In genomic region chr3:53618946-53619345, GRCh38 we compare ENCODE assay signal across 35 cellular contexts.
"Had no signal": no experiment of that assay in that cellular context is flagged by ENCODE, and none has a peak within 500 bp of the region (broad histone marks: within the 10 kb centered on the region; RNA-seq: fewer than 3 reads in every experiment).

No MANE protein-coding gene starts in this region.

- H3K36me3 Mint-ChIP-seq: activated CD4-positive, alpha-beta memory T cell treated with anti-CD3 and anti-CD28 coated beads for 36 hours; activated CD8-positive, alpha-beta memory T cell treated with anti-CD3 and anti-CD28 coated beads, Interleukin-2, amount 10 ng/mL, durations not matched to agents 7 days and 5 days; activated naive CD4-positive, alpha-beta T cell treated with anti-CD3 and anti-CD28 coated beads, Interleukin-2, amount 10 ng/mL, durations not matched to agents 7 days and 5 days; activated naive CD4-positive, alpha-beta T cell treated with anti-CD3 and anti-CD28 coated beads, Interleukin-2, amount 50 U/mL, for 24 hours; activated naive CD8-positive, alpha-beta T cell; activated naive CD8-positive, alpha-beta T cell treated with anti-CD3 and anti-CD28 coated beads, Interleukin-2, amount 10 ng/mL, durations not matched to agents 7 days and 5 days; brain had no signal

- H3K27ac ChIP-seq: ascending aorta, breast epithelium, VCaP had no signal

- H3K9me3 ChIP-seq: ascending aorta, breast epithelium had no signal

- H3K9me3 Mint-ChIP-seq: activated B cell treated with CpG ODN at 0.5 μM for 24 hours; activated CD4-positive, alpha-beta memory T cell treated with anti-CD3 and anti-CD28 coated beads for 36 hours; activated CD4-positive, alpha-beta T cell treated with anti-CD3 and anti-CD28 coated beads, Interleukin-2, amount 10 ng/mL, durations not matched to agents 24 days and 14 days; activated naive CD4-positive, alpha-beta T cell treated with anti-CD3 and anti-CD28 coated beads, Interleukin-2, amount 10 ng/mL, durations not matched to agents 7 days and 5 days; activated naive CD4-positive, alpha-beta T cell treated with anti-CD3 and anti-CD28 coated beads, Interleukin-2, amount 50 U/mL, for 24 hours; activated naive CD8-positive, alpha-beta T cell treated with anti-CD3 and anti-CD28 coated beads, Interleukin-2, amount 10 ng/mL, durations not matched to agents 7 days and 5 days; activated naive CD8-positive, alpha-beta T cell treated with anti-CD3 and anti-CD28 coated beads, Interleukin-2, amount 50 U/mL, for 24 hours; activated T-cell treated with anti-CD3 and anti-CD28 coated beads, Interleukin-2, amount 50 U/mL, for 24 hours; activated T-helper 2 cell treated with anti-CD3 and anti-CD28 coated beads, Interferon-gamma antibody, Interleukin-2, Interleukin-4, amounts not matched to agents 10 μg/mL and 5 μg/mL and 100 μg/mL, durations not matched to agents 14 hours and 24 hours and 36 hours; brain; T-helper 1 cell treated with Interleukin-12 subunit alpha and Interleukin-12 subunit beta and Interleukin-4 antibody, amounts not matched to agents 30 μg/mL and 1 μg/mL, for 36 hours; T-helper 2 cell treated with Interferon-gamma antibody and Interleukin-4, amounts not matched to agents 5 μg/mL and 100 μg/mL, for 36 hours had no signal

- FAIRE-seq: TTC549 had no signal

- H3K4me3 ChIP-seq: ascending aorta, breast epithelium had no signal

- DNase-seq: activated B cell treated with CpG ODN at 0.5 μM for 24 hours; activated CD4-positive, alpha-beta memory T cell treated with anti-CD3 and anti-CD28 coated beads for 36 hours; activated CD4-positive, alpha-beta T cell treated with anti-CD3 and anti-CD28 coated beads for 4 hours; activated CD4-positive, alpha-beta T cell treated with anti-CD3 and anti-CD28 coated beads, Interleukin-2, amount 10 ng/mL, durations not matched to agents 24 days and 14 days; activated CD4-positive, alpha-beta T cell treated with anti-CD3 and anti-CD28 coated beads, Interleukin-2, amount 50 U/mL, for 1 hour; activated CD4-positive, alpha-beta T cell treated with anti-CD3 and anti-CD28 coated beads, Interleukin-2, amount 50 U/mL, for 4 hours; activated CD4-positive, CD25-positive, alpha-beta regulatory T cell treated with anti-CD3 and anti-CD28 coated beads, Interleukin-2, amount 50 U/mL, for 72 hours; activated CD8-positive, alpha-beta memory T cell treated with anti-CD3 and anti-CD28 coated beads for 24 hours; activated CD8-positive, alpha-beta memory T cell treated with anti-CD3 and anti-CD28 coated beads, Interleukin-2, amount 10 ng/mL, durations not matched to agents 7 days and 5 days; activated CD8-positive, alpha-beta memory T cell treated with anti-CD3 and anti-CD28 coated beads, Interleukin-2, amount 50 U/mL, for 48 hours; activated CD8-positive, alpha-beta T cell treated with anti-CD3 and anti-CD28 coated beads, Interleukin-2, amount 10 ng/mL, durations not matched to agents 7 days and 5 days; activated effector memory CD4-positive, alpha-beta T cell treated with Interleukin-2 at 50 U/mL for 16 hours; activated gamma-delta T cell; activated naive CD4-positive, alpha-beta T cell treated with anti-CD3 and anti-CD28 coated beads, Interleukin-2, amount 10 ng/mL, durations not matched to agents 7 days and 5 days; activated naive CD4-positive, alpha-beta T cell treated with Interleukin-2 at 50 U/mL for 16 hours; activated naive CD8-positive, alpha-beta T cell treated with anti-CD3 and anti-CD28 coated beads, Interleukin-2, amount 10 ng/mL, durations not matched to agents 7 days and 5 days; activated naive CD8-positive, alpha-beta T cell treated with anti-CD3 and anti-CD28 coated beads, Interleukin-2, amount 50 U/mL, for 24 hours; activated T-cell treated with anti-CD3 and anti-CD28 coated beads, Interleukin-2, amount 50 U/mL, for 24 hours; activated T-cell treated with anti-CD3 and anti-CD28 coated beads, Interleukin-2, amount 50 U/mL, for 48 hours; amygdala; anterior cingulate cortex; central memory CD4-positive, alpha-beta T cell; T-helper 1 cell; T-helper 2 cell; T-helper 9 cell had no signal

- ATAC-seq: activated CD8-positive, alpha-beta memory T cell treated with anti-CD3 and anti-CD28 coated beads, Interleukin-2, amount 10 ng/mL, durations not matched to agents 7 days and 5 days; activated CD8-positive, alpha-beta T cell treated with anti-CD3 and anti-CD28 coated beads, Interleukin-2, amount 10 ng/mL, durations not matched to agents 7 days and 5 days; activated naive CD8-positive, alpha-beta T cell treated with anti-CD3 and anti-CD28 coated beads, Interleukin-2, amount 50 U/mL, for 24 hours had no signal

- H3K4me1 Mint-ChIP-seq: activated CD4-positive, alpha-beta T cell treated with anti-CD3 and anti-CD28 coated beads, Interleukin-2, amount 10 ng/mL, durations not matched to agents 24 days and 14 days; activated CD8-positive, alpha-beta memory T cell treated with anti-CD3 and anti-CD28 coated beads, Interleukin-2, amount 10 ng/mL, durations not matched to agents 7 days and 5 days; activated naive CD4-positive, alpha-beta T cell treated with anti-CD3 and anti-CD28 coated beads, Interleukin-2, amount 10 ng/mL, durations not matched to agents 7 days and 5 days; activated naive CD4-positive, alpha-beta T cell treated with anti-CD3 and anti-CD28 coated beads, Interleukin-2, amount 50 U/mL, for 24 hours; activated naive CD8-positive, alpha-beta T cell treated with anti-CD3 and anti-CD28 coated beads, Interleukin-2, amount 10 ng/mL, durations not matched to agents 7 days and 5 days; activated naive CD8-positive, alpha-beta T cell treated with anti-CD3 and anti-CD28 coated beads, Interleukin-2, amount 50 U/mL, for 24 hours had no signal

- H3K4me3 Mint-ChIP-seq: activated B cell treated with CpG ODN at 0.5 μM for 24 hours; activated CD4-positive, alpha-beta memory T cell treated with anti-CD3 and anti-CD28 coated beads for 36 hours; activated CD4-positive, alpha-beta T cell treated with anti-CD3 and anti-CD28 coated beads, Interleukin-2, amount 10 ng/mL, durations not matched to agents 24 days and 14 days; activated CD8-positive, alpha-beta memory T cell treated with anti-CD3 and anti-CD28 coated beads, Interleukin-2, amount 10 ng/mL, durations not matched to agents 7 days and 5 days; activated CD8-positive, alpha-beta T cell treated with anti-CD3 and anti-CD28 coated beads, Interleukin-2, amount 10 ng/mL, durations not matched to agents 7 days and 5 days; activated naive CD4-positive, alpha-beta T cell treated with anti-CD3 and anti-CD28 coated beads, Interleukin-2, amount 10 ng/mL, durations not matched to agents 7 days and 5 days; activated naive CD4-positive, alpha-beta T cell treated with anti-CD3 and anti-CD28 coated beads, Interleukin-2, amount 50 U/mL, for 24 hours; activated naive CD8-positive, alpha-beta T cell; activated naive CD8-positive, alpha-beta T cell treated with anti-CD3 and anti-CD28 coated beads, Interleukin-2, amount 10 ng/mL, durations not matched to agents 7 days and 5 days; activated naive CD8-positive, alpha-beta T cell treated with anti-CD3 and anti-CD28 coated beads, Interleukin-2, amount 50 U/mL, for 24 hours; activated T-cell treated with anti-CD3 and anti-CD28 coated beads, Interleukin-2, amount 50 U/mL, for 24 hours; brain; T-helper 1 cell treated with Interleukin-12 subunit alpha and Interleukin-12 subunit beta and Interleukin-4 antibody, amounts not matched to agents 30 μg/mL and 1 μg/mL, for 36 hours; T-helper 2 cell treated with Interferon-gamma antibody and Interleukin-4, amounts not matched to agents 5 μg/mL and 100 μg/mL, for 36 hours had no signal

- H3K27me3 ChIP-seq: ascending aorta, breast epithelium had no signal

- H3K27ac Mint-ChIP-seq: activated B cell treated with CpG ODN at 0.5 μM for 24 hours; activated CD4-positive, alpha-beta memory T cell treated with anti-CD3 and anti-CD28 coated beads for 36 hours; activated CD4-positive, alpha-beta T cell treated with anti-CD3 and anti-CD28 coated beads, Interleukin-2, amount 10 ng/mL, durations not matched to agents 24 days and 14 days; activated CD8-positive, alpha-beta memory T cell treated with anti-CD3 and anti-CD28 coated beads, Interleukin-2, amount 10 ng/mL, durations not matched to agents 7 days and 5 days; activated CD8-positive, alpha-beta T cell treated with anti-CD3 and anti-CD28 coated beads, Interleukin-2, amount 10 ng/mL, durations not matched to agents 7 days and 5 days; activated naive CD4-positive, alpha-beta T cell treated with anti-CD3 and anti-CD28 coated beads, Interleukin-2, amount 10 ng/mL, durations not matched to agents 7 days and 5 days; activated naive CD4-positive, alpha-beta T cell treated with anti-CD3 and anti-CD28 coated beads, Interleukin-2, amount 50 U/mL, for 24 hours; activated naive CD8-positive, alpha-beta T cell; activated naive CD8-positive, alpha-beta T cell treated with anti-CD3 and anti-CD28 coated beads, Interleukin-2, amount 10 ng/mL, durations not matched to agents 7 days and 5 days; activated naive CD8-positive, alpha-beta T cell treated with anti-CD3 and anti-CD28 coated beads, Interleukin-2, amount 50 U/mL, for 24 hours; activated T-cell treated with anti-CD3 and anti-CD28 coated beads, Interleukin-2, amount 50 U/mL, for 24 hours; activated T-helper 2 cell treated with anti-CD3 and anti-CD28 coated beads, Interferon-gamma antibody, Interleukin-2, Interleukin-4, amounts not matched to agents 10 μg/mL and 5 μg/mL and 100 μg/mL, durations not matched to agents 14 hours and 24 hours and 36 hours; brain; T-helper 1 cell treated with Interleukin-12 subunit alpha and Interleukin-12 subunit beta and Interleukin-4 antibody, amounts not matched to agents 30 μg/mL and 1 μg/mL, for 36 hours; T-helper 2 cell treated with Interferon-gamma antibody and Interleukin-4, amounts not matched to agents 5 μg/mL and 100 μg/mL, for 36 hours had no signal

- H3K4me1 ChIP-seq: ascending aorta, breast epithelium had no signal

- H3K36me3 ChIP-seq: ascending aorta, breast epithelium had no signal
